Comparison of ENCODE assay signal across 8 cellular contexts in the genomic region with DNA sequence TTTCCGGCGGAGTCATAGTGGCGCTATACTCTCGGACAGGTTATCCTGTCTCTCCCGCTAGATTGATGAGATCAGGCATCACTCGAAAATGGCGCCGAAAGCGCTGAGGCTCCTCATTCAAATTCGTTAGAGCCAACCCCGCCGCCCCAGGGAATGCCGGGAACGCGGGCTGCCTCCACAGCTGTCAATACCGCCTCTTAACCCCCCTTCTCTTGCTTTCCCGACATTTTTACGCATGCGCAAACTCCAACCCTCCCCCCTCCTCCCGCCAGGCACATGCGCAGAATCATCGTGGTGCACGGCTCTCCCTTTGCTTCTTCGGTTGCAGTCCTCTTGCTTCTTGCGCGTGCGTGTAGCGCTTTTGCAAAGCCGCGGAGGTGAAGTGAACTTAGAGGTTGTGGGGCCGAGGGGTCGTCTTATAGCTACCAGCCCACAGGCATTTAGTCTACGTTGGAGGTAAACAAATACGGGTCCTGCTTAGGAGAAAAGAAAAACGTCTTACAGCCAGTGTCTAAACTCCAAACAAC.
DNase-seq lines count a peak whose midpoint lies in the region; ATAC-seq, FAIRE-seq and TF ChIP-seq lines count a peak whose summit lies in the region.

No MANE protein-coding gene starts in this region.

- intact Hi-C loops in activated CD4-positive, alpha-beta T cell treated with anti-CD3 and anti-CD28 coated beads for 36 hours (cut with DNase I, micrococcal nuclease) = loop anchor here (1.0 to 5.0 kb wide), 18 partner anchors 25 to 1370 kb away; partner anchors contain the start of genes CAB39L (in 1 of the 2), INTS6 (in 1 of the 2), PHF11 (in 1 of the 2) and SETDB2 (in 1 of the 2)

- no peaks in the 10 kb centered on the region for H3K4me1 ChIP-seq in BE2C

- DNase-seq in BE2C (peak; percentile 99), GM19239 (ENCODE audit: insufficient read length, low spot score) (peak; percentile 29), NCI-H510A treated with DMSO at 0.1 percent for 48 hours (lab: John Stamatoyannopoulos, UW) (peak; percentile 95), kidney epithelial cell (ENCODE audit: low read depth) (peak; percentile 86)
- peak; percentile 99 for DNase-seq in activated CD4-positive, alpha-beta T cell treated with anti-CD3 and anti-CD28 coated beads for 36 hours
- peak; percentile 98 for DNase-seq in stimulated activated CD4-positive, alpha-beta T cell treated with anti-CD3 and anti-CD28 coated beads, Interleukin-15, amount 100 ng/mL, for 24 hours

- peak; percentile 79 for ATAC-seq in HG03442 (IDR thresholded peaks at IDR 0.05; ENCODE audit: unreplicated experiment)
- peak; percentile 76 for ATAC-seq in activated CD4-positive, alpha-beta T cell treated with anti-CD3 and anti-CD28 coated beads for 36 hours

- peaks cover 27% of the 10 kb centered on the region for H3K36me3 Mint-ChIP-seq in activated CD4-positive, alpha-beta T cell treated with anti-CD3 and anti-CD28 coated beads for 36 hours (ENCODE audit: low read depth)

- CTCF ChIA-PET in activated CD4-positive, alpha-beta T cell treated with anti-CD3 and anti-CD28 coated beads for 36 hours (lab: Charles Lee) = interaction anchor here (0.6 to 4.5 kb wide), 11 partner anchors 9 to 830 kb away, joined by 3 to 29 read pairs (median 4); partner anchors contain the start of gene TRIM13

- H3K27ac Mint-ChIP-seq in activated CD4-positive, alpha-beta T cell treated with anti-CD3 and anti-CD28 coated beads for 36 hours = peak overlapping the region; percentile 98

- H3K27me3 Mint-ChIP-seq in activated CD4-positive, alpha-beta T cell treated with anti-CD3 and anti-CD28 coated beads for 36 hours = peaks cover 8% of the 10 kb centered on the region

- H3K4me3 Mint-ChIP-seq in activated CD4-positive, alpha-beta T cell treated with anti-CD3 and anti-CD28 coated beads for 36 hours = peak overlapping the region; percentile 94

- POLR2A ChIA-PET in activated CD4-positive, alpha-beta T cell treated with anti-CD3 and anti-CD28 coated beads for 36 hours (lab: Charles Lee) = interaction anchor here (0.6 to 3.1 kb wide), 11 partner anchors 16 to 346 kb away, joined by 3 to 20 read pairs (median 5); partner anchors contain the start of gene TRIM13

- peaks cover 38% of the 10 kb centered on the region for H3K4me1 Mint-ChIP-seq in activated CD4-positive, alpha-beta T cell treated with anti-CD3 and anti-CD28 coated beads for 36 hours

- peak overlapping the region; percentile 81 for H3K27ac ChIP-seq in cingulate gyrus (ENCODE audit: low read depth, low read length)

- H3K27me3 ChIP-seq in BE2C = no peaks in the 10 kb centered on the region
- H3K27me3 ChIP-seq in kidney epithelial cell (ENCODE audit: control insufficient read depth, insufficient read depth, low read length) = no peaks in the 10 kb centered on the region

- H3K36me3 ChIP-seq in BE2C = peaks cover 7% of the 10 kb centered on the region
- no peaks in the 10 kb centered on the region for H3K36me3 ChIP-seq in kidney epithelial cell (ENCODE audit: control insufficient read depth, insufficient read depth, low read length)

- no peak for TF ChIP-seq CTCF in BE2C (IDR thresholded peaks at IDR 0.05; ENCODE audit: low read depth, low read length)
- no peak for TF ChIP-seq CTCF in kidney epithelial cell (IDR thresholded peaks at IDR 0.05; ENCODE audit: insufficient read depth, low read length, poor library complexity, severe bottlenecking)

- no peaks in the 10 kb centered on the region for H3K9me3 Mint-ChIP-seq in activated CD4-positive, alpha-beta T cell treated with anti-CD3 and anti-CD28 coated beads for 36 hours (ENCODE audit: low read depth)

- H3K4me3 ChIP-seq in BE2C (ENCODE audit: low read depth, low read length) = peak overlapping the region; percentile 89
- peak overlapping the region; percentile 94 for H3K4me3 ChIP-seq in kidney epithelial cell (ENCODE audit: low read depth, low read length)

- H3K9me3 ChIP-seq in BE2C = no peaks in the 10 kb centered on the region

- peak; percentile 100 for FAIRE-seq in GM19239 (lab: Jason Lieb, UNC)

Comparison
In these comparisons a context has a peak if more than half of its experiments do, and no peak if none do; other contexts are left out.
1. Peak in every context shown above with its lines: DNase-seq, ATAC-seq, H3K4me3 ChIP-seq and H3K27ac ChIP-seq.
2. DNase-seq: peak in every context shown above with its lines; median percentile 99 in BE2C; 99 in activated CD4-positive, alpha-beta T cell treated with anti-CD3 and anti-CD28 coated beads for 36 hours; 98 in stimulated activated CD4-positive, alpha-beta T cell treated with anti-CD3 and anti-CD28 coated beads, Interleukin-15, amount 100 ng/mL, for 24 hours; 95 in NCI-H510A treated with DMSO at 0.1 percent for 48 hours; 86 in kidney epithelial cell; 29 in GM19239.